21 cellular contexts compared by ENCODE assay signal in the genomic region with DNA sequence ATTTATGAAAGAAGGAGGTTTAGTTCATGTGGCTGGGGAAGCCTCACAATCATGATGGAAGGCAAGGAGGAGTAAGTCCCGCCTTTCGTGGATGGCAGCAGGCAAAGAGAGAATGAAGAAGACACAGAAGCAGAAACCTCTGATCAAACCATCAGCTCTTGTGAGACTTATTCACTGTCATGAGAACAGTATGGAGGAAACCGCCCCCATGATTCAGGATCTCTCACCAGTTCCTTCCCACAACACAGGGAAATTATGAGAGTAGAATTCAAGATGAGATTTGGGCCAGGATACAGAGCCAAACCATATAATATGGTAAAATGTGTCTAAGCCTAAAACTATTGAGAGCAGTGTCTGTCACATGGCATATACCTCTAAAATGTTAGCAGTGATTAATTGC.
DNase-seq lines count a peak whose midpoint lies in the region; ATAC-seq, FAIRE-seq and TF ChIP-seq lines count a peak whose summit lies in the region.
"Had no signal": no experiment of that assay in that cellular context is flagged by ENCODE, and none has a peak within 500 bp of the region (broad histone marks: within the 10 kb centered on the region; RNA-seq: fewer than 3 reads in every experiment).

No MANE protein-coding gene starts in this region.

- ATAC-seq in GM19455 (IDR thresholded peaks at IDR 0.05; ENCODE audit: unreplicated experiment) = no peak
- ATAC-seq: A549, HepG2 had no signal

- no peaks in the 10 kb centered on the region for H3K4me1 ChIP-seq in mammary epithelial cell (ENCODE audit: insufficient read depth, low read length)
- no peaks in the 10 kb centered on the region for H3K4me1 ChIP-seq in breast epithelium
- no peaks in the 10 kb centered on the region for H3K4me1 ChIP-seq in suprapubic skin
- H3K4me1 ChIP-seq: A549, Caco-2 had no signal

- no peak overlapping the region for H3K9ac ChIP-seq in mammary epithelial cell (ENCODE audit: insufficient read depth, low read length)

- no peaks in the 10 kb centered on the region for H3K79me2 ChIP-seq in mammary epithelial cell (ENCODE audit: insufficient read depth, low read length)

- dilution Hi-C loops in mammary epithelial cell (cut with HindIII; ENCODE audit: low sequenced_read_pairs) = no loop called here

- BruUV-seq in mammary epithelial cell (replicated peaks; lab: Mats Ljungman, UMichigan) = no TSS peak

- no peak overlapping the region for H3K4me2 ChIP-seq in mammary epithelial cell (ENCODE audit: insufficient read depth, low read depth, low read length)
- H3K4me2 ChIP-seq: A549 had no signal

- WGBS in mammary epithelial cell (ENCODE audit: low coverage, missing lambda C conversion rate) = 64% methylated on average over 3 of the region's 3 CpGs
- 96% methylated on average over 3 of the region's 3 CpGs for WGBS in suprapubic skin

- H3K27ac ChIP-seq in mammary epithelial cell (ENCODE audit: insufficient read depth, low read depth, low read length) = no peak overlapping the region
- H3K27ac ChIP-seq in breast epithelium = no peak overlapping the region
- H3K27ac ChIP-seq in suprapubic skin = no peak overlapping the region
- H3K27ac ChIP-seq: 22Rv1, A549, C4-2B, HL-60 had no signal

- DNase-seq in mammary epithelial cell (peak; percentile 61), breast epithelium (ENCODE audit: low spot score in 2 of 2) (no peak), epithelial cell of esophagus (ENCODE audit: low read depth) (peak; percentile 54), foreskin fibroblast (peak; percentile 6 to 26), stromal cell of bone marrow (ENCODE audit: low read depth) (peak; percentile 9), HTR-8/SVneo (ENCODE audit: insufficient read length, low spot score) (no peak), suprapubic skin (ENCODE audit: low spot score in 2 of 2) (no peak)
- DNase-seq: AML-193; Caco-2; CD4-positive, alpha-beta T cell; GDM1; H9 had no signal

- TF ChIP-seq CTCF in mammary epithelial cell (conservative IDR thresholded peaks at IDR 0.05 in 1 of 2, IDR thresholded peaks at IDR 0.05 in 1 of 2; ENCODE audit: extremely low read depth in 1 of 2, insufficient read depth in 1 of 2, low read depth in 1 of 2, low read length in 2 of 2) (no peak), breast epithelium (IDR thresholded peaks at IDR 0.05) (no peak), epithelial cell of esophagus (IDR thresholded peaks at IDR 0.05; ENCODE audit: insufficient read depth, low read depth, low read length, missing control alignments) (no peak), foreskin fibroblast (IDR thresholded peaks at IDR 0.05; ENCODE audit: low read depth, low read length) (no peak), suprapubic skin (IDR thresholded peaks at IDR 0.05) (no peak)

- FAIRE-seq in HTR-8/SVneo (lab: Jason Lieb, UNC) = no peak
- FAIRE-seq: A549, D721Med, GM12892, H1, HepG2 had no signal

- no peak for TF ChIP-seq EP300 in suprapubic skin (IDR thresholded peaks at IDR 0.05)

- TF ChIP-seq POLR2A in breast epithelium (IDR thresholded peaks at IDR 0.05) = no peak
- no peak for TF ChIP-seq POLR2A in suprapubic skin (IDR thresholded peaks at IDR 0.05)

- H3K36me3 ChIP-seq in mammary epithelial cell (ENCODE audit: insufficient read depth, low read length) = no peaks in the 10 kb centered on the region
- no peaks in the 10 kb centered on the region for H3K36me3 ChIP-seq in breast epithelium
- H3K36me3 ChIP-seq in suprapubic skin = no peaks in the 10 kb centered on the region

- intact Hi-C loops in mammary epithelial cell (cut with micrococcal nuclease) = no loop called here
- intact Hi-C loops in breast epithelium (cut with DNase I; ENCODE audit: low total_unique reads) = no loop called here

- H2AFZ ChIP-seq in mammary epithelial cell (ENCODE audit: low read depth, low read length) = no peak overlapping the region

- in situ Hi-C loops in mammary epithelial cell (cut with MboI; ENCODE audit: low sequenced_read_pairs in 2 of 2) = no loop called here

- no peaks in the 10 kb centered on the region for H3K9me3 ChIP-seq in mammary epithelial cell (replicated peaks; ENCODE audit: insufficient read depth, low read length)
- no peaks in the 10 kb centered on the region for H3K9me3 ChIP-seq in breast epithelium
- no peaks in the 10 kb centered on the region for H3K9me3 ChIP-seq in suprapubic skin
- H3K9me3 ChIP-seq: A549, Caco-2 had no signal

- CTCF ChIA-PET in mammary epithelial cell (lab: Charles Lee; ENCODE audit: low non-redundant PET) = no interaction called here

- H3K27me3 ChIP-seq in mammary epithelial cell (ENCODE audit: insufficient read depth, low read length) = no peaks in the 10 kb centered on the region
- H3K27me3 ChIP-seq in breast epithelium = no peaks in the 10 kb centered on the region
- no peaks in the 10 kb centered on the region for H3K27me3 ChIP-seq in suprapubic skin

- H4K20me1 ChIP-seq in mammary epithelial cell (ENCODE audit: insufficient read depth, low read length) = no peaks in the 10 kb centered on the region

- H3K4me3 ChIP-seq in mammary epithelial cell (replicated peaks in 1 of 3; ENCODE audit: insufficient read depth in 1 of 3, low read depth in 2 of 3, low read length in 3 of 3) (no peak overlapping the region), breast epithelium (no peak overlapping the region), epithelial cell of esophagus (ENCODE audit: low read length) (no peak overlapping the region), foreskin fibroblast (ENCODE audit: low read depth in 1 of 2, low read length in 2 of 2) (no peak overlapping the region), suprapubic skin (no peak overlapping the region)
- H3K4me3 ChIP-seq: A549 had no signal

Comparison
In these comparisons a context has a peak if more than half of its experiments do, and no peak if none do; other contexts are left out.
1. DNase-seq: peak in mammary epithelial cell (single experiment), epithelial cell of esophagus (single experiment), foreskin fibroblast (2 of 2) and stromal cell of bone marrow (single experiment); none in breast epithelium (0 of 2), HTR-8/SVneo (single experiment) and suprapubic skin (0 of 2).